In the genomic region with DNA sequence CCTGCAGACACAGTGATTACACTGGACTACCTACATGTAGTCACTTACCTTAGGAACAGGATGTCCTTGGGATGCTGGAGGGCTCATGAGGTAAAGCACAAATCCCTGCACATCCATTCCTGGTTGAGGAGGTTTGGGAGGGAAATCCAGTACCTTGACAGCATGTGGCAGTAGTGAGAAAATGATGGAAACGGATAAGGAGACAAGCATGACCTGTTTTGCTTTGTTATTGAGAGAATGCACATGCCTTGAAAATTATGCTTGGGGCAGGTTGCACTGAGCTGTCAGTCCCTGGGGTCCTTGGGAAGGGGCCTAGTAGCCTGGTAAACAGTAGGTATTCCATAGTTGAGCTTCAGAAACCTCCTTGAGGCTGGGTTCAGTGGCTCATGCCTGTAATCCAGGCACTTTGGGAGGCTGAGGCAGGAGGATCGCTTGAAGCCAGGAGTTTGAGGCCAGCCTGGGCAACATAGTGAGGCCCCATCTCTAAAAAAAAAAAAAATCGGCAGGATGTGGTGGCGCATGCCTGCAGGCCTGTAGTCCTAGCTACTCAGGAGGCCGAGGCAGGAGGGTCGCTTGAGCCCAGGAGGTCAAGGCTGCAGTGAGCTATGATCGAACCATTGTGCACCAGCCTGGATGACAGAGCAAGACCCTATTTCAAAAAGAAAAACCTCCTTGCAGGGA, we compare ENCODE assay signal across 13 cellular contexts. TPM values are rescaled to one million over a fixed set of nuclear protein-coding genes. Genes with fewer than 3 reads are reported as not detected.
DNase-seq lines count a peak whose midpoint lies in the region; ATAC-seq and TF ChIP-seq lines count a peak whose summit lies in the region.
"Had no signal": no experiment of that assay in that cellular context is flagged by ENCODE, and none has a peak within 500 bp of the region (broad histone marks: within the 10 kb centered on the region; RNA-seq: fewer than 3 reads in every experiment).

No MANE protein-coding gene starts in this region.

- TF ChIP-seq CTCF in GM23338 (conservative IDR thresholded peaks at IDR 0.05; ENCODE audit: low read depth in 2 of 2) (no peak), brain (conservative IDR thresholded peaks at IDR 0.05) (no peak), Caco-2 (IDR thresholded peaks at IDR 0.05; ENCODE audit: insufficient read depth in 1 of 2, low read depth in 1 of 2, low read length in 1 of 2, severe bottlenecking in 1 of 2, unreplicated experiment in 1 of 2) (no peak)

- DNase-seq in GM23338 (ENCODE audit: low spot score) (no peak), AG08396 (ENCODE audit: low spot score) (no peak), NCI-H1105 (lab: John Stamatoyannopoulos, UW) (no peak), Caco-2 (no peak)
- no peak for DNase-seq in naive thymus-derived CD8-positive, alpha-beta T cell
- DNase-seq: activated B cell treated with CpG ODN at 0.5 μM for 24 hours; activated effector memory CD4-positive, alpha-beta T cell treated with anti-CD3 and anti-CD28 coated beads, Interleukin-2, amount 50 U/mL, for 16 hours; KG1; uterus had no signal

- H3K27ac ChIP-seq in BLaER1 (peak overlapping the region; percentile 98), GM23338 (ENCODE audit: low read depth) (no peak overlapping the region)

- H3K4me3 Mint-ChIP-seq in GM23338 (peak overlapping the region; percentile 89), brain (peak overlapping the region; percentile 91 to 95 (median 94)), Caco-2 (ENCODE audit: unreplicated experiment) (no peak overlapping the region)
- H3K4me3 Mint-ChIP-seq in naive thymus-derived CD8-positive, alpha-beta T cell: peak overlapping the region in 4 of 10 donors; percentile 6 to 87 (median 56)

- H3K4me3 ChIP-seq in BLaER1: peak overlapping the region; percentile 100
- no peak overlapping the region; the same call in 1 of the 2 replicates for H3K4me3 ChIP-seq in GM23338
- no peak overlapping the region for H3K4me3 ChIP-seq in Caco-2 (ENCODE audit: low read depth, low read length)

- peak overlapping the region; percentile 99 for H3K9ac ChIP-seq in BLaER1

- H3F3A ChIP-seq in GM23338 (replicated peaks; ENCODE audit: low read depth): peaks cover 17% of the 10 kb centered on the region

- BruUV-seq in Caco-2 (replicated peaks; lab: Mats Ljungman, UMichigan): no TSS peak

- CTCF ChIA-PET in Caco-2 (lab: Charles Lee): interaction anchor here (0.6 kb wide), 1 partner anchor 132 kb away, joined by 6 read pairs; no protein-coding TSS in a partner anchor

- intact Hi-C loops in Caco-2 (cut with micrococcal nuclease; ENCODE audit: unreplicated experiment): no loop called here

- H3K9me2 ChIP-seq in GM23338 (ENCODE audit: insufficient read depth): no peaks in the 10 kb centered on the region

- H3K36me3 Mint-ChIP-seq in GM23338 (ENCODE audit: low read depth) (no peaks in the 10 kb centered on the region; the same call in 2 of the 3 replicates), brain (no peaks in the 10 kb centered on the region), Caco-2 (ENCODE audit: insufficient read depth, unreplicated experiment) (no peaks in the 10 kb centered on the region)
- H3K36me3 Mint-ChIP-seq in naive thymus-derived CD8-positive, alpha-beta T cell: no peaks in the 10 kb centered on the region

- peaks cover 42% of the 10 kb centered on the region for H4K20me1 ChIP-seq in BLaER1
- H4K20me1 ChIP-seq in GM23338 (replicated peaks; ENCODE audit: insufficient read depth): peaks cover 14% of the 10 kb centered on the region; the same call in 1 of the 2 replicates

- H3K27ac Mint-ChIP-seq in GM23338: no peak overlapping the region
- peak overlapping the region; percentile 15 to 87 (median 75) for H3K27ac Mint-ChIP-seq in brain
- H3K27ac Mint-ChIP-seq in naive thymus-derived CD8-positive, alpha-beta T cell: peak overlapping the region in 6 of 10 donors; percentile 26 to 59 (median 39)
- no peak overlapping the region for H3K27ac Mint-ChIP-seq in Caco-2 (ENCODE audit: unreplicated experiment)
- H3K27ac Mint-ChIP-seq: activated B cell treated with CpG ODN at 0.5 μM for 24 hours had no signal

- POLR2A ChIA-PET in naive thymus-derived CD8-positive, alpha-beta T cell (lab: Charles Lee): interaction anchor here (0.6 kb wide), 1 partner anchor 10 kb away, joined by 4 read pairs; no protein-coding TSS in a partner anchor
- POLR2A ChIA-PET in Caco-2 (lab: Charles Lee): no interaction called here

- H3K4me2 ChIP-seq in BLaER1 (peak overlapping the region; percentile 98), GM23338 (no peak overlapping the region)

- H3K79me2 ChIP-seq in GM23338 (replicated peaks; ENCODE audit: insufficient read depth): peaks cover 21% of the 10 kb centered on the region

- H3K9me3 Mint-ChIP-seq in GM23338: no peaks in the 10 kb centered on the region
- peaks cover 0 to 2% (median 0%) of the 10 kb centered on the region in 5 experiments for H3K9me3 Mint-ChIP-seq in brain
- H3K9me3 Mint-ChIP-seq in naive thymus-derived CD8-positive, alpha-beta T cell: no peaks in the 10 kb centered on the region
- H3K9me3 Mint-ChIP-seq in Caco-2 (ENCODE audit: unreplicated experiment): no peaks in the 10 kb centered on the region
- H3K9me3 Mint-ChIP-seq: activated B cell treated with CpG ODN at 0.5 μM for 24 hours had no signal

- peaks cover 20% of the 10 kb centered on the region for H3K27me3 Mint-ChIP-seq in GM23338 (ENCODE audit: insufficient read depth, low read depth, poor library complexity)
- H3K27me3 Mint-ChIP-seq in brain: peaks cover 5% of the 10 kb centered on the region
- H3K27me3 Mint-ChIP-seq in naive thymus-derived CD8-positive, alpha-beta T cell: no peaks in the 10 kb centered on the region
- no peaks in the 10 kb centered on the region for H3K27me3 Mint-ChIP-seq in Caco-2 (ENCODE audit: insufficient read depth, unreplicated experiment)
- H3K27me3 Mint-ChIP-seq: activated B cell treated with CpG ODN at 0.5 μM for 24 hours had no signal

- H3K4me1 Mint-ChIP-seq in GM23338: peaks cover 55% of the 10 kb centered on the region
- H3K4me1 Mint-ChIP-seq in brain: peaks cover 63% of the 10 kb centered on the region
- peaks cover 10 to 52% (median 26%) of the 10 kb centered on the region in 4 donors for H3K4me1 Mint-ChIP-seq in naive thymus-derived CD8-positive, alpha-beta T cell
- H3K4me1 Mint-ChIP-seq in Caco-2 (ENCODE audit: low read depth, unreplicated experiment): peaks cover 10% of the 10 kb centered on the region

- no peak for ATAC-seq in GM23338
- no peak for ATAC-seq in naive thymus-derived CD8-positive, alpha-beta T cell

- peaks cover 7% of the 10 kb centered on the region for H3K36me3 ChIP-seq in BLaER1
- no peaks in the 10 kb centered on the region for H3K36me3 ChIP-seq in GM23338 (ENCODE audit: insufficient read depth)
- H3K36me3 ChIP-seq in Caco-2 (ENCODE audit: control insufficient read depth, insufficient read depth, low read length): no peaks in the 10 kb centered on the region
- H3K36me3 ChIP-seq: colonic mucosa, uterus had no signal

- H3K27me3 ChIP-seq in BLaER1 (no peaks in the 10 kb centered on the region), GM23338 (ENCODE audit: insufficient read depth) (peaks cover 6% of the 10 kb centered on the region; the same call in 1 of the 2 replicates), Caco-2 (replicated peaks; ENCODE audit: control insufficient read depth, insufficient read depth, low read length) (no peaks in the 10 kb centered on the region)
- H3K27me3 ChIP-seq: colonic mucosa, uterus had no signal

- peaks cover 77% of the 10 kb centered on the region for H3K4me1 ChIP-seq in BLaER1
- H3K4me1 ChIP-seq in GM23338 (ENCODE audit: insufficient read depth): peaks cover 13% of the 10 kb centered on the region
- peaks cover 14% of the 10 kb centered on the region; the same call in 1 of the 2 replicates for H3K4me1 ChIP-seq in Caco-2

- H3K9me3 ChIP-seq in BLaER1 (no peaks in the 10 kb centered on the region), Caco-2 (no peaks in the 10 kb centered on the region)
- H3K9me3 ChIP-seq: colonic mucosa, uterus had no signal

- H2AFZ ChIP-seq in GM23338: no peak overlapping the region

RNA-seq across cellular contexts. Expression of a gene that starts 2.0 kb away (rescaled TPM):
- total RNA-seq in GM23338 (2014; rRNA removed; shearing (Covaris generic)): 206 TPM in 2 replicates
- 65.6 and 67.3 TPM in 2 replicates for polyA plus RNA-seq in GM23338 (2016; fragmentation: Nextera tagmentation; extraction: Ambion mirVana)
- 50.1 TPM for polyA plus RNA-seq in brain (ENCODE audit: insufficient read depth, low read depth, low replicate concordance)
- total RNA-seq in naive thymus-derived CD8-positive, alpha-beta T cell: 10 to 100 TPM; 16.1 to 18.5 TPM
- 1 to 10 TPM; 2.7 to 8.8 (median 4.1) TPM for polyA plus RNA-seq in naive thymus-derived CD8-positive, alpha-beta T cell
- 28.5 and 29.9 TPM in 2 replicates for total RNA-seq in Caco-2 (2022)

RNA-seq across cellular contexts. Expression of a gene that starts 14.9 kb away (rescaled TPM):
- total RNA-seq in GM23338 (2014; rRNA removed; shearing (Covaris generic)): not detected in 2 replicates
- not detected in 2 replicates for polyA plus RNA-seq in GM23338 (2016; fragmentation: Nextera tagmentation; extraction: Ambion mirVana)
- 0.27 TPM for polyA plus RNA-seq in brain (ENCODE audit: insufficient read depth, low read depth, low replicate concordance)
- total RNA-seq in naive thymus-derived CD8-positive, alpha-beta T cell: not detected
- polyA plus RNA-seq in naive thymus-derived CD8-positive, alpha-beta T cell: not detected
- not detected in 2 replicates for total RNA-seq in Caco-2 (2022)
- total RNA-seq: activated B cell treated with CpG ODN at 0.5 μM for 24 hours, colonic mucosa, frontal cortex, uterus had no signal

Comparison
In these comparisons a context has a peak if more than half of its experiments do, and no peak if none do; other contexts are left out.
1. H3K27ac Mint-ChIP-seq: peak in brain (5 of 5) and naive thymus-derived CD8-positive, alpha-beta T cell (6 of 10); none in GM23338 (single experiment) and Caco-2 (single experiment).